ENCODE assay signal across 8 cellular contexts in genomic region chr14:41604793-41605534, GRCh38. TPM values are rescaled to one million over a fixed set of nuclear protein-coding genes. Genes with fewer than 3 reads are reported as not detected.
A peak's percentile ranks its signal among the peaks of the same experiment; 100 is the strongest.
DNase-seq lines count a peak whose midpoint lies in the region; ATAC-seq and TF ChIP-seq lines count a peak whose summit lies in the region.

No MANE protein-coding gene starts in this region.

- no peak for ATAC-seq in stimulated activated memory B cell treated with anti-CD40 and anti-IgM and Interleukin-4, amounts not matched to agents 10 μg/mL and 1 μg/mL and 100 μg/mL, for 72 hours

- H3K9me3 Mint-ChIP-seq in stimulated activated memory B cell treated with anti-CD40 and anti-IgM and Interleukin-4, amounts not matched to agents 10 μg/mL and 1 μg/mL and 100 μg/mL, for 72 hours = no peaks in the 10 kb centered on the region

- no peak overlapping the region for H2AFZ ChIP-seq in Karpas-422 (ENCODE audit: low read length)

- peaks cover 62% of the 10 kb centered on the region for H3K27me3 Mint-ChIP-seq in stimulated activated memory B cell treated with anti-CD40 and anti-IgM and Interleukin-4, amounts not matched to agents 10 μg/mL and 1 μg/mL and 100 μg/mL, for 72 hours

- H3K27ac Mint-ChIP-seq in stimulated activated memory B cell treated with anti-CD40 and anti-IgM and Interleukin-4, amounts not matched to agents 10 μg/mL and 1 μg/mL and 100 μg/mL, for 72 hours = no peak overlapping the region

- no peaks in the 10 kb centered on the region for H4K20me1 ChIP-seq in Karpas-422 (ENCODE audit: insufficient read depth, low read depth, low read length)

- no peak overlapping the region for H2BK15ac ChIP-seq in mesendoderm (replicated peaks; ENCODE audit: low read depth)

- peak overlapping the region; percentile 11 for H3K18ac ChIP-seq in mesendoderm (ENCODE audit: low read length)

- peak; percentile 33 for DNase-seq in Ammon's horn (ENCODE audit: low spot score)
- peak; percentile 64 for DNase-seq in NCI-H2029 treated with DMSO at 0.1 percent for 48 hours (lab: John Stamatoyannopoulos, UW)
- peak in 9 of 10 donors; percentile 12 to 68 (median 47) for DNase-seq in dorsolateral prefrontal cortex
- peak; percentile 97 for DNase-seq in mesendoderm
- DNase-seq in ureter (ENCODE audit: low spot score) = peak; percentile 52
- no peak for DNase-seq in medulla oblongata (ENCODE audit: extremely low spot score)
- no peak for DNase-seq in Karpas-422

- H2BK120ac ChIP-seq in mesendoderm (ENCODE audit: low read depth, low read length) = no peak overlapping the region

- no peaks in the 10 kb centered on the region for H3K36me3 Mint-ChIP-seq in stimulated activated memory B cell treated with anti-CD40 and anti-IgM and Interleukin-4, amounts not matched to agents 10 μg/mL and 1 μg/mL and 100 μg/mL, for 72 hours

- H3K4me3 ChIP-seq in dorsolateral prefrontal cortex = peak overlapping the region; percentile 47 to 81 (median 65)
- H3K4me3 ChIP-seq in mesendoderm (ENCODE audit: low read length) = peak overlapping the region; percentile 87
- H3K4me3 ChIP-seq in Karpas-422 (ENCODE audit: low read length) = no peak overlapping the region

- peak overlapping the region; percentile 93 for H3K9ac ChIP-seq in mesendoderm (ENCODE audit: low read length)
- H3K9ac ChIP-seq in Karpas-422 (ENCODE audit: low read length) = no peak overlapping the region

- H3K79me2 ChIP-seq in mesendoderm (ENCODE audit: control insufficient read depth, insufficient read depth, low read length) (peaks cover 13% of the 10 kb centered on the region), Karpas-422 (ENCODE audit: low read length) (no peaks in the 10 kb centered on the region)

- H3K36me3 ChIP-seq in mesendoderm (ENCODE audit: control insufficient read depth, insufficient read depth, low read length) (no peaks in the 10 kb centered on the region), Karpas-422 (ENCODE audit: insufficient read depth, low read length) (no peaks in the 10 kb centered on the region)

- TF ChIP-seq CTCF in dorsolateral prefrontal cortex (IDR thresholded peaks at IDR 0.05 in 54 of 56, conservative IDR thresholded peaks at IDR 0.05 in 2 of 56; ENCODE audit: low read depth in 1 of 56, partially characterized antibody in 56 of 56) = peak in 1 of 56 donors; percentile 19

- H3K4ac ChIP-seq in mesendoderm (ENCODE audit: low read depth, low read length) = no peak overlapping the region

- WGBS in mesendoderm (ENCODE audit: extremely low coverage, insufficient coverage, low lambda C conversion rate) = no CpG with 5 or more reads among the region's 29 CpGs

- no peaks in the 10 kb centered on the region for H3K9me2 ChIP-seq in Karpas-422 (replicated peaks; ENCODE audit: insufficient read depth, low read length)

- peak overlapping the region; percentile 92 for H3K56ac ChIP-seq in mesendoderm (ENCODE audit: low read length)

- peak overlapping the region; percentile 86 for H3K4me2 ChIP-seq in mesendoderm (ENCODE audit: low read length)
- no peak overlapping the region for H3K4me2 ChIP-seq in Karpas-422 (ENCODE audit: low read depth, low read length, poor library complexity, severe bottlenecking)

- H3K27ac ChIP-seq in dorsolateral prefrontal cortex (peak overlapping the region in 52 of 59 donors; percentile 3 to 93 (median 86)), mesendoderm (ENCODE audit: low read depth, low read length) (peak overlapping the region; percentile 76), Karpas-422 (ENCODE audit: low read length) (no peak overlapping the region)

- no peak overlapping the region for H2AK5ac ChIP-seq in mesendoderm (ENCODE audit: low read length)

- peak overlapping the region; percentile 51 for H3K23ac ChIP-seq in mesendoderm (ENCODE audit: low read length)

- peaks cover 32% of the 10 kb centered on the region for H3K4me1 Mint-ChIP-seq in stimulated activated memory B cell treated with anti-CD40 and anti-IgM and Interleukin-4, amounts not matched to agents 10 μg/mL and 1 μg/mL and 100 μg/mL, for 72 hours

- H2BK5ac ChIP-seq in mesendoderm (ENCODE audit: low read length) = peak overlapping the region; percentile 64

- no peaks in the 10 kb centered on the region for H3K79me1 ChIP-seq in mesendoderm (ENCODE audit: low read length)

- H3K4me1 ChIP-seq in mesendoderm (ENCODE audit: control insufficient read depth, low read depth, low read length) = peaks cover 5% of the 10 kb centered on the region
- H3K4me1 ChIP-seq in Karpas-422 (ENCODE audit: low read length) = no peaks in the 10 kb centered on the region

- H3K9me3 ChIP-seq in Karpas-422 (ENCODE audit: low read length) = peaks cover 3% of the 10 kb centered on the region; the same call in 1 of the 2 replicates

- intact Hi-C loops in dorsolateral prefrontal cortex (cut with DNase I) = no loop called here

- H4K8ac ChIP-seq in mesendoderm (ENCODE audit: low read depth, low read length) = no peak overlapping the region

- H3K4me3 Mint-ChIP-seq in stimulated activated memory B cell treated with anti-CD40 and anti-IgM and Interleukin-4, amounts not matched to agents 10 μg/mL and 1 μg/mL and 100 μg/mL, for 72 hours = no peak overlapping the region

- H4K5ac ChIP-seq in mesendoderm (ENCODE audit: low read length) = no peak overlapping the region

- H3K27me3 ChIP-seq in dorsolateral prefrontal cortex = peaks cover 0 to 70% (median 17%) of the 10 kb centered on the region in 45 donors
- peaks cover 8% of the 10 kb centered on the region for H3K27me3 ChIP-seq in mesendoderm (ENCODE audit: insufficient read depth, low read length, poor library complexity)
- H3K27me3 ChIP-seq in Karpas-422 (ENCODE audit: low read length) = no peaks in the 10 kb centered on the region

RNA-seq across cellular contexts. Expression of gene LRFN5, which starts 1.7 kb away (rescaled TPM):
- total RNA-seq in dorsolateral prefrontal cortex (100 to 1,000 TPM in 1 of 120 experiments, 10 to 100 TPM in 119; 16.9 to 115 (median 56.0) TPM), ureter (12.6 TPM)
- polyA plus RNA-seq in mesendoderm (2013, experiment 1 of 2) = 10.5 TPM
- 9.9 TPM for polyA plus RNA-seq in mesendoderm (2013, experiment 2 of 2)
- total RNA-seq in Karpas-422 (2014; rRNA removed; shearing (Covaris generic); ENCODE audit: low replicate concordance) = not detected in 2 replicates

Comparison
In these comparisons a context has a peak if more than half of its experiments do, and no peak if none do; other contexts are left out.
1. DNase-seq: peak in Ammon's horn (single experiment), NCI-H2029 treated with DMSO at 0.1 percent for 48 hours (single experiment), dorsolateral prefrontal cortex (9 of 10), mesendoderm (single experiment) and ureter (single experiment); none in medulla oblongata (single experiment) and Karpas-422 (single experiment).
2. RNA of gene LRFN5, which starts 1.7 kb away (total RNA-seq): 16.9 to 115 TPM in dorsolateral prefrontal cortex and 12.6 TPM in ureter (single experiment); not detected in Karpas-422; every median in the first group is over 10 times any median in the second.